ENCODE assay signal across 9 cellular contexts in genomic region chr1:169483500-169483966, GRCh38. TPM values are rescaled to one million over a fixed set of nuclear protein-coding genes. Genes with fewer than 3 reads are reported as not detected.
DNase-seq lines count a peak whose midpoint lies in the region; ATAC-seq and TF ChIP-seq lines count a peak whose summit lies in the region.
"Had no signal": no experiment of that assay in that cellular context is flagged by ENCODE, and none has a peak within 500 bp of the region (broad histone marks: within the 10 kb centered on the region; RNA-seq: fewer than 3 reads in every experiment).

No MANE protein-coding gene starts in this region.

- peak overlapping the region; percentile 75 for H3K27ac ChIP-seq in right cardiac atrium (ENCODE audit: low read length)
- H3K27ac ChIP-seq in testis = peak overlapping the region; percentile 93 to 98

- H3K9me3 Mint-ChIP-seq in activated CD4-positive, alpha-beta T cell treated with anti-CD3 and anti-CD28 coated beads, Interleukin-2, amount 10 ng/mL, durations not matched to agents 24 days and 14 days = no peaks in the 10 kb centered on the region
- H3K9me3 Mint-ChIP-seq in activated CD4-positive, alpha-beta T cell treated with anti-CD3 and anti-CD28 coated beads, Interleukin-2, amount 10 ng/mL, durations not matched to agents 7 days and 5 days = no peaks in the 10 kb centered on the region
- H3K9me3 Mint-ChIP-seq in WTC11 = no peaks in the 10 kb centered on the region
- H3K9me3 Mint-ChIP-seq in activated naive CD4-positive, alpha-beta T cell treated with anti-CD3 and anti-CD28 coated beads, Interleukin-2, amount 10 ng/mL, durations not matched to agents 7 days and 5 days = no peaks in the 10 kb centered on the region
- H3K9me3 Mint-ChIP-seq: activated B cell treated with CpG ODN at 0.5 μM for 24 hours had no signal

- 39% methylated on average over 5 of the region's 5 CpGs for WGBS in right cardiac atrium
- WGBS in testis, 2 donors = 36 to 61% methylated on average over 5 of the region's 5 CpGs

- no peak overlapping the region for H3K27ac Mint-ChIP-seq in activated CD4-positive, alpha-beta T cell treated with anti-CD3 and anti-CD28 coated beads, Interleukin-2, amount 10 ng/mL, durations not matched to agents 24 days and 14 days
- no peak overlapping the region for H3K27ac Mint-ChIP-seq in activated CD4-positive, alpha-beta T cell treated with anti-CD3 and anti-CD28 coated beads, Interleukin-2, amount 10 ng/mL, durations not matched to agents 7 days and 5 days
- peak overlapping the region; percentile 9 for H3K27ac Mint-ChIP-seq in WTC11
- no peak overlapping the region for H3K27ac Mint-ChIP-seq in activated naive CD4-positive, alpha-beta T cell treated with anti-CD3 and anti-CD28 coated beads, Interleukin-2, amount 10 ng/mL, durations not matched to agents 7 days and 5 days
- H3K27ac Mint-ChIP-seq: activated B cell treated with CpG ODN at 0.5 μM for 24 hours had no signal

- peaks cover 49% of the 10 kb centered on the region for H3K4me1 Mint-ChIP-seq in activated CD4-positive, alpha-beta T cell treated with anti-CD3 and anti-CD28 coated beads, Interleukin-2, amount 10 ng/mL, durations not matched to agents 24 days and 14 days
- H3K4me1 Mint-ChIP-seq in activated CD4-positive, alpha-beta T cell treated with anti-CD3 and anti-CD28 coated beads, Interleukin-2, amount 10 ng/mL, durations not matched to agents 7 days and 5 days = peaks cover 46% of the 10 kb centered on the region
- H3K4me1 Mint-ChIP-seq in WTC11 = peaks cover 83% of the 10 kb centered on the region
- H3K4me1 Mint-ChIP-seq in activated naive CD4-positive, alpha-beta T cell treated with anti-CD3 and anti-CD28 coated beads, Interleukin-2, amount 10 ng/mL, durations not matched to agents 7 days and 5 days = peaks cover 45% of the 10 kb centered on the region

- no peak for ATAC-seq in WTC11
- peak; percentile 8 to 13 for ATAC-seq in right cardiac atrium
- ATAC-seq in GM21723 (IDR thresholded peaks at IDR 0.05; ENCODE audit: unreplicated experiment) = no peak

- intact Hi-C loops in activated CD4-positive, alpha-beta T cell treated with anti-CD3 and anti-CD28 coated beads, Interleukin-2, amount 10 ng/mL, durations not matched to agents 24 days and 14 days (cut with micrococcal nuclease) = loop anchor here (10.0 kb wide), 1 partner anchor 591 kb away; the partner anchor contains the start of gene KIFAP3
- intact Hi-C loops in right cardiac atrium (cut with DNase I) = loop anchor here in 2 of 4 donors (10.0 kb wide), 1 partner anchor 61 kb away; no protein-coding TSS in a partner anchor
- intact Hi-C loops in testis (cut with DNase I; ENCODE audit: low total_unique reads) = no loop called here

- H3K4me3 ChIP-seq in right cardiac atrium (ENCODE audit: low read length) = peak overlapping the region; percentile 98
- H3K4me3 ChIP-seq in testis = peak overlapping the region; percentile 7 to 84

- TF ChIP-seq POLR2A in testis (IDR thresholded peaks at IDR 0.05) = no peak

- H3K36me3 Mint-ChIP-seq in activated CD4-positive, alpha-beta T cell treated with anti-CD3 and anti-CD28 coated beads, Interleukin-2, amount 10 ng/mL, durations not matched to agents 24 days and 14 days (ENCODE audit: low read depth) = peaks cover 8% of the 10 kb centered on the region
- H3K36me3 Mint-ChIP-seq in activated CD4-positive, alpha-beta T cell treated with anti-CD3 and anti-CD28 coated beads, Interleukin-2, amount 10 ng/mL, durations not matched to agents 7 days and 5 days (ENCODE audit: low read depth) = peaks cover 10% of the 10 kb centered on the region
- no peaks in the 10 kb centered on the region for H3K36me3 Mint-ChIP-seq in WTC11
- peaks cover 14% of the 10 kb centered on the region for H3K36me3 Mint-ChIP-seq in activated naive CD4-positive, alpha-beta T cell treated with anti-CD3 and anti-CD28 coated beads, Interleukin-2, amount 10 ng/mL, durations not matched to agents 7 days and 5 days

- peak overlapping the region; percentile 98 for H3K4me3 Mint-ChIP-seq in activated CD4-positive, alpha-beta T cell treated with anti-CD3 and anti-CD28 coated beads, Interleukin-2, amount 10 ng/mL, durations not matched to agents 24 days and 14 days
- H3K4me3 Mint-ChIP-seq in activated CD4-positive, alpha-beta T cell treated with anti-CD3 and anti-CD28 coated beads, Interleukin-2, amount 10 ng/mL, durations not matched to agents 7 days and 5 days = no peak overlapping the region
- peak overlapping the region; percentile 95 for H3K4me3 Mint-ChIP-seq in WTC11
- no peak overlapping the region for H3K4me3 Mint-ChIP-seq in activated naive CD4-positive, alpha-beta T cell treated with anti-CD3 and anti-CD28 coated beads, Interleukin-2, amount 10 ng/mL, durations not matched to agents 7 days and 5 days

- CTCF ChIA-PET in activated CD4-positive, alpha-beta T cell treated with anti-CD3 and anti-CD28 coated beads, Interleukin-2, amount 10 ng/mL, durations not matched to agents 7 days and 5 days (lab: Charles Lee) = no interaction called here
- CTCF ChIA-PET in WTC11 (lab: Charles Lee) = no interaction called here
- CTCF ChIA-PET in activated naive CD4-positive, alpha-beta T cell treated with anti-CD3 and anti-CD28 coated beads, Interleukin-2, amount 10 ng/mL, durations not matched to agents 7 days and 5 days (lab: Charles Lee) = no interaction called here

- no peaks in the 10 kb centered on the region for H3K27me3 ChIP-seq in right cardiac atrium (ENCODE audit: control insufficient read depth, insufficient read depth)
- H3K27me3 ChIP-seq in testis = no peaks in the 10 kb centered on the region

- no peaks in the 10 kb centered on the region for H3K9me3 ChIP-seq in right cardiac atrium (ENCODE audit: control insufficient read depth, low read length)
- no peaks in the 10 kb centered on the region for H3K9me3 ChIP-seq in testis

- DNase-seq in activated CD4-positive, alpha-beta T cell treated with anti-CD3 and anti-CD28 coated beads, Interleukin-2, amount 10 ng/mL, durations not matched to agents 24 days and 14 days = no peak
- DNase-seq in activated CD4-positive, alpha-beta T cell treated with anti-CD3 and anti-CD28 coated beads, Interleukin-2, amount 10 ng/mL, durations not matched to agents 7 days and 5 days = no peak
- DNase-seq in WTC11 (ENCODE audit: low spot score) (no peak), right cardiac atrium (peak in 1 of 3 donors; percentile 23), testis (peak; percentile 78)
- DNase-seq in activated naive CD4-positive, alpha-beta T cell treated with anti-CD3 and anti-CD28 coated beads, Interleukin-2, amount 10 ng/mL, durations not matched to agents 7 days and 5 days = no peak
- no peak for DNase-seq in stimulated activated CD4-positive, alpha-beta T cell treated with anti-CD3 and anti-CD28 coated beads, Interleukin-4, amount 100 ng/mL, for 4 hours
- DNase-seq: activated B cell treated with CpG ODN at 0.5 μM for 24 hours had no signal

- no peaks in the 10 kb centered on the region for H3K27me3 Mint-ChIP-seq in activated CD4-positive, alpha-beta T cell treated with anti-CD3 and anti-CD28 coated beads, Interleukin-2, amount 10 ng/mL, durations not matched to agents 24 days and 14 days
- no peaks in the 10 kb centered on the region for H3K27me3 Mint-ChIP-seq in activated CD4-positive, alpha-beta T cell treated with anti-CD3 and anti-CD28 coated beads, Interleukin-2, amount 10 ng/mL, durations not matched to agents 7 days and 5 days
- H3K27me3 Mint-ChIP-seq in WTC11 (ENCODE audit: low read depth) = no peaks in the 10 kb centered on the region; the same call in 1 of the 2 replicates
- H3K27me3 Mint-ChIP-seq in activated naive CD4-positive, alpha-beta T cell treated with anti-CD3 and anti-CD28 coated beads, Interleukin-2, amount 10 ng/mL, durations not matched to agents 7 days and 5 days = peaks cover 3% of the 10 kb centered on the region
- H3K27me3 Mint-ChIP-seq: activated B cell treated with CpG ODN at 0.5 μM for 24 hours had no signal

- TF ChIP-seq CTCF in WTC11 (IDR thresholded peaks at IDR 0.05) = no peak
- TF ChIP-seq CTCF in testis (IDR thresholded peaks at IDR 0.05) = no peak

- POLR2A ChIA-PET in activated CD4-positive, alpha-beta T cell treated with anti-CD3 and anti-CD28 coated beads, Interleukin-2, amount 10 ng/mL, durations not matched to agents 7 days and 5 days (lab: Charles Lee) = no interaction called here
- POLR2A ChIA-PET in WTC11 (lab: Charles Lee) = no interaction called here

- no peaks in the 10 kb centered on the region for H3K36me3 ChIP-seq in testis (ENCODE audit: low read depth, missing control alignments)

- H3K4me1 ChIP-seq in right cardiac atrium (ENCODE audit: control insufficient read depth, insufficient read depth, low read length) (no peaks in the 10 kb centered on the region), testis (peaks cover 13% of the 10 kb centered on the region)

TF ChIP-seq in WTC11, 78 proteins besides CTCF, POLR2A, EP300 and RAD21 (continues in another document):
- TF ChIP-seq ZNF219 (CRISPR knock-in tag; IDR thresholded peaks at IDR 0.05; ENCODE audit: borderline replicate concordance) (no peak), NR3C1 (CRISPR knock-in tag; conservative IDR thresholded peaks at IDR 0.05; ENCODE audit: low read depth) (no peak), ZBTB21 (CRISPR knock-in tag; IDR thresholded peaks at IDR 0.05; ENCODE audit: borderline replicate concordance) (no peak), USF1 (CRISPR knock-in tag; IDR thresholded peaks at IDR 0.05) (no peak)

RNA-seq across cellular contexts. Expression of gene SLC19A2, which starts 2.2 kb away (rescaled TPM):
- 12.1 and 12.2 TPM in 2 replicates for total RNA-seq in activated CD4-positive, alpha-beta T cell treated with anti-CD3 and anti-CD28 coated beads, Interleukin-2, amount 10 ng/mL, durations not matched to agents 24 days and 14 days
- 1 to 10 TPM; 4.0 to 5.1 TPM for total RNA-seq in activated CD4-positive, alpha-beta T cell treated with anti-CD3 and anti-CD28 coated beads, Interleukin-2, amount 10 ng/mL, durations not matched to agents 7 days and 5 days
- total RNA-seq in WTC11 (2021) = 14.6 to 15.8 TPM (median 14.7 TPM) in 3 replicates
- 10 to 100 TPM; 11.2 to 26.5 (median 15.4) TPM for total RNA-seq in right cardiac atrium
- polyA plus RNA-seq in right cardiac atrium = 26.2 TPM
- 10 to 100 TPM; 22.5 to 26.5 TPM for total RNA-seq in testis
- 14.6 TPM for polyA plus RNA-seq in testis (ENCODE audit: insufficient read depth, low read depth, low replicate concordance)

RNA-seq across cellular contexts. Expression of gene CCDC181, which starts 56.3 kb away (rescaled TPM):
- 0.09 TPM in 1 of 2 replicates, not detected in the other for total RNA-seq in activated CD4-positive, alpha-beta T cell treated with anti-CD3 and anti-CD28 coated beads, Interleukin-2, amount 10 ng/mL, durations not matched to agents 24 days and 14 days
- not detected for total RNA-seq in activated CD4-positive, alpha-beta T cell treated with anti-CD3 and anti-CD28 coated beads, Interleukin-2, amount 10 ng/mL, durations not matched to agents 7 days and 5 days
- total RNA-seq in WTC11 (2021) (1.5 to 3.3 TPM (median 2.8 TPM) in 3 replicates), right cardiac atrium (1 to 10 TPM; 2.2 to 3.3 (median 2.4) TPM), testis (10 to 100 TPM; 14.2 to 27.1 TPM)
- polyA plus RNA-seq in right cardiac atrium (1.9 TPM), testis (ENCODE audit: insufficient read depth, low read depth, low replicate concordance) (17.5 TPM)
- total RNA-seq: activated B cell treated with CpG ODN at 0.5 μM for 24 hours had no signal

Comparison
In these comparisons a context has a peak if more than half of its experiments do, and no peak if none do; other contexts are left out.
1. H3K4me3 Mint-ChIP-seq: peak in activated CD4-positive, alpha-beta T cell treated with anti-CD3 and anti-CD28 coated beads, Interleukin-2, amount 10 ng/mL, durations not matched to agents 24 days and 14 days (single experiment) and WTC11 (single experiment); none in activated CD4-positive, alpha-beta T cell treated with anti-CD3 and anti-CD28 coated beads, Interleukin-2, amount 10 ng/mL, durations not matched to agents 7 days and 5 days (single experiment) and activated naive CD4-positive, alpha-beta T cell treated with anti-CD3 and anti-CD28 coated beads, Interleukin-2, amount 10 ng/mL, durations not matched to agents 7 days and 5 days (single experiment).
2. ATAC-seq: peak in right cardiac atrium (2 of 2); none in WTC11 (single experiment) and GM21723 (single experiment).